In the genomic region with DNA sequence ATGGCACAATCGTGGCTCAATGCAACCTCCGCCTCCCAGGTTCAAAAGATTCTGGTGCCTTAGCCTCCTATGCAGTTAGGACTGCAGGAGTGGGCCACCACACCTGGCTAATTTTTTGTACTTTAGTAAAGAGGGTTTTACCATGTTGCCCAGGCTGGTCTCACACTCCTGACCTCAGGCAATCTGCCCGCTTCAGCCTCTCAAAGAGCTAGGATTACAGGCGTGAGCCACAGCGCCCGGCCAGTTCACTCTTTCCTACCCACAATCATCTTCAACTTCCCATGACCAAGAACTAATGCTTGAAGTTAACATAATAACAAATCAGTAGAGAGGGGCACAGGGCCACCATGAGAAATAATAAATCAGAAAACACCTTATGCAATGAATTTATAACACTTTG, we compare ENCODE assay signal across 19 cellular contexts.
DNase-seq lines count a peak whose midpoint lies in the region; ATAC-seq, FAIRE-seq and TF ChIP-seq lines count a peak whose summit lies in the region.
"Had no signal": no experiment of that assay in that cellular context is flagged by ENCODE, and none has a peak within 500 bp of the region (broad histone marks: within the 10 kb centered on the region; RNA-seq: fewer than 3 reads in every experiment).

No MANE protein-coding gene starts in this region.

- no peak overlapping the region for H2BK5ac ChIP-seq in H9 (ENCODE audit: insufficient read length, low read length)

- BruUV-seq in HepG2 (replicated peaks; lab: Mats Ljungman, UMichigan) (no TSS peak), Caco-2 (replicated peaks; lab: Mats Ljungman, UMichigan) (no TSS peak)

- H3K79me1 ChIP-seq in H9 (ENCODE audit: insufficient read depth, low read depth, low read length, poor library complexity, severe bottlenecking), result no peaks in the 10 kb centered on the region

- no peak for TF ChIP-seq EP300 in HepG2 (IDR thresholded peaks at IDR 0.05; ENCODE audit: low read depth in 2 of 2, low read length in 2 of 2)
- no peak for TF ChIP-seq EP300 in HepG2 (CRISPR knock-in tag; IDR thresholded peaks at IDR 0.05; ENCODE audit: borderline replicate concordance)

- no peak overlapping the region for H2BK12ac ChIP-seq in H9 (ENCODE audit: insufficient read length, low read depth, low read length)

- H3K27me3 ChIP-seq in HepG2 (ENCODE audit: control insufficient read depth in 1 of 2, insufficient read depth in 2 of 2, low read length in 2 of 2) (no peaks in the 10 kb centered on the region), right lobe of liver (no peaks in the 10 kb centered on the region), H9 (ENCODE audit: insufficient read depth, low read length) (no peaks in the 10 kb centered on the region), psoas muscle (ENCODE audit: insufficient read depth in 3 of 3, low read length in 2 of 3) (no peaks in the 10 kb centered on the region), Caco-2 (replicated peaks; ENCODE audit: control insufficient read depth, insufficient read depth, low read length) (no peaks in the 10 kb centered on the region)
- H3K27me3 ChIP-seq: BLaER1 treated with 17β-estradiol and CSF1 and Interleukin-3, amounts not matched to agents 10 nM and 100 nM had no signal

- H3K4ac ChIP-seq in H9 (ENCODE audit: low read depth, low read length), result no peak overlapping the region

- H3K9me3 Mint-ChIP-seq in H9 (no peaks in the 10 kb centered on the region), immature natural killer cell (no peaks in the 10 kb centered on the region), Caco-2 (ENCODE audit: unreplicated experiment) (no peaks in the 10 kb centered on the region)

- H3K9ac ChIP-seq in HepG2 (ENCODE audit: insufficient read depth, low read depth, low read length) (no peak overlapping the region), H9 (ENCODE audit: extremely low read depth, insufficient read length, low read length) (no peak overlapping the region)
- H3K9ac ChIP-seq: BLaER1 treated with 17β-estradiol and CSF1 and Interleukin-3, amounts not matched to agents 10 nM and 100 nM had no signal

- H2AK5ac ChIP-seq in H9 (ENCODE audit: insufficient read length, low read length), result no peak overlapping the region

- no peak overlapping the region for H3K56ac ChIP-seq in H9 (ENCODE audit: insufficient read length, low read depth, low read length)

- H4K5ac ChIP-seq in H9 (ENCODE audit: insufficient read length, low read depth, low read length), result no peak overlapping the region

- H3K27me3 Mint-ChIP-seq in H9 (ENCODE audit: low read depth) (no peaks in the 10 kb centered on the region), immature natural killer cell (ENCODE audit: low read depth in 3 of 3) (peaks cover 6 to 13% (median 10%) of the 10 kb centered on the region in 3 donors), Caco-2 (ENCODE audit: insufficient read depth, unreplicated experiment) (no peaks in the 10 kb centered on the region)
- H3K27me3 Mint-ChIP-seq: B cell had no signal

- H3K4me1 ChIP-seq in HepG2 (ENCODE audit: insufficient read depth, low read length), result peaks cover 16% of the 10 kb centered on the region
- peaks cover 0 to 11% (median 5%) of the 10 kb centered on the region in 4 donors for H3K4me1 ChIP-seq in right lobe of liver
- no peaks in the 10 kb centered on the region; the same call in 1 of the 2 replicates for H3K4me1 ChIP-seq in H9 (ENCODE audit: insufficient read depth, low read length)
- H3K4me1 ChIP-seq in psoas muscle, result peaks cover 11% of the 10 kb centered on the region
- no peaks in the 10 kb centered on the region for H3K4me1 ChIP-seq in Caco-2

- H3K23me2 ChIP-seq in H9 (ENCODE audit: insufficient read length, low read depth, low read length, poor library complexity, severe bottlenecking), result no peaks in the 10 kb centered on the region

- H3K27ac ChIP-seq in HepG2 (ENCODE audit: extremely low read length, insufficient read depth, low read length) (no peak overlapping the region), right lobe of liver (no peak overlapping the region), H9 (ENCODE audit: insufficient read length, low read depth, low read length) (no peak overlapping the region), psoas muscle (no peak overlapping the region)
- H3K27ac ChIP-seq: BLaER1 treated with 17β-estradiol and CSF1 and Interleukin-3, amounts not matched to agents 10 nM and 100 nM had no signal

- TF ChIP-seq RAD21 in HepG2 (CRISPR knock-in tag; IDR thresholded peaks at IDR 0.05), result no peak

- no peak for ATAC-seq in HepG2
- no peak for ATAC-seq in right lobe of liver
- peak in 3 of 4 donors; percentile 4 to 71 (median 45) for ATAC-seq in psoas muscle
- ATAC-seq in GM21825 (IDR thresholded peaks at IDR 0.05; ENCODE audit: unreplicated experiment), result no peak
- no peak for ATAC-seq in HG03280 (IDR thresholded peaks at IDR 0.05; ENCODE audit: unreplicated experiment)
- ATAC-seq: K562 had no signal

- H3K23ac ChIP-seq in H9 (ENCODE audit: insufficient read length, low read depth, low read length), result no peak overlapping the region

- no peak for FAIRE-seq in HepG2 (lab: Jason Lieb, UNC)
- FAIRE-seq: GM12892, GM18507, K562 had no signal

- H3K18ac ChIP-seq in H9 (ENCODE audit: insufficient read length, low read depth, low read length), result no peak overlapping the region

- peaks cover 38% of the 10 kb centered on the region in 2 experiments for H3K4me1 Mint-ChIP-seq in H9
- peaks cover 48 to 54% of the 10 kb centered on the region in 2 donors for H3K4me1 Mint-ChIP-seq in immature natural killer cell
- H3K4me1 Mint-ChIP-seq in Caco-2 (ENCODE audit: low read depth, unreplicated experiment), result no peaks in the 10 kb centered on the region

- H2AFZ ChIP-seq in HepG2 (ENCODE audit: low read length) (no peak overlapping the region), H9 (ENCODE audit: low read length) (no peak overlapping the region)

- H3K4me3 Mint-ChIP-seq in H9 (no peak overlapping the region), immature natural killer cell (peak overlapping the region in 3 of 5 donors; percentile 8 to 33 (median 23)), Caco-2 (ENCODE audit: unreplicated experiment) (no peak overlapping the region)
- H3K4me3 Mint-ChIP-seq: B cell had no signal

- no peak overlapping the region for H3K4me3 ChIP-seq in HepG2 (replicated peaks in 1 of 3; ENCODE audit: insufficient read depth in 1 of 3, low read depth in 2 of 3, low read length in 3 of 3)
- H3K4me3 ChIP-seq in right lobe of liver, result no peak overlapping the region
- H3K4me3 ChIP-seq in psoas muscle, result no peak overlapping the region
- no peak overlapping the region for H3K4me3 ChIP-seq in Caco-2 (ENCODE audit: low read depth, low read length)
- H3K4me3 ChIP-seq: BLaER1 treated with 17β-estradiol and CSF1 and Interleukin-3, amounts not matched to agents 10 nM and 100 nM; K562 had no signal

- H3K4me2 ChIP-seq in HepG2 (ENCODE audit: low read depth, low read length), result no peak overlapping the region
- no peak overlapping the region for H3K4me2 ChIP-seq in H9 (ENCODE audit: insufficient read depth, insufficient read length, low read length)

- in situ Hi-C loops in HepG2 (cut with HindIII; ENCODE audit: extremely low pct_ligation_motif_present, low pct_unique_long_range_greater_than_20kb), result no loop called here

- CTCF ChIA-PET in HepG2 (lab: Yijun Ruan, JAX; ENCODE audit: low intra/inter-chr PET ratio, low total read pairs), result no interaction called here
- CTCF ChIA-PET in Caco-2 (lab: Charles Lee), result no interaction called here

- no peak overlapping the region for H2BK20ac ChIP-seq in H9 (ENCODE audit: low read depth, low read length, poor library complexity, severe bottlenecking)

- H4K20me1 ChIP-seq in HepG2 (ENCODE audit: insufficient read depth, low read length) (no peaks in the 10 kb centered on the region), H9 (ENCODE audit: control insufficient read depth, insufficient read depth, insufficient read length) (no peaks in the 10 kb centered on the region)

- H3K79me2 ChIP-seq in HepG2 (ENCODE audit: insufficient read depth, low read length), result no peaks in the 10 kb centered on the region
- no peaks in the 10 kb centered on the region for H3K79me2 ChIP-seq in H9 (ENCODE audit: insufficient read depth, low read length)

- peaks cover 18 to 56% (median 43%) of the 10 kb centered on the region in 3 experiments; a peak in 6 of 7 replicates for H3K36me3 Mint-ChIP-seq in H9 (ENCODE audit: insufficient read depth in 1 of 3, low read depth in 3 of 3)
- H3K36me3 Mint-ChIP-seq in immature natural killer cell, result peaks cover 30 to 59% (median 58%) of the 10 kb centered on the region in 3 donors
- peaks cover 52% of the 10 kb centered on the region for H3K36me3 Mint-ChIP-seq in Caco-2 (ENCODE audit: insufficient read depth, unreplicated experiment)

- intact Hi-C loops in HepG2 (cut with micrococcal nuclease; ENCODE audit: unreplicated experiment) (no loop called here), right lobe of liver (cut with DNase I) (no loop called here), psoas muscle (cut with DNase I) (loop anchor here in 1 of 2 donors (10.0 kb wide), 1 partner anchor 230 kb away; no protein-coding TSS in a partner anchor), Caco-2 (cut with micrococcal nuclease; ENCODE audit: unreplicated experiment) (loop anchor here (5.0 kb wide), 1 partner anchor 232 kb away; no protein-coding TSS in a partner anchor)

- no peak for TF ChIP-seq POLR2A in HepG2 (IDR thresholded peaks at IDR 0.05; ENCODE audit: insufficient read depth in 1 of 2, low read depth in 2 of 2, low read length in 2 of 2)
- TF ChIP-seq POLR2A in right lobe of liver (IDR thresholded peaks at IDR 0.05), result no peak

- WGBS in HepG2 (ENCODE audit: low lambda C conversion rate), result 97% methylated on average over 6 of the region's 6 CpGs
- WGBS in right lobe of liver (ENCODE audit: insufficient coverage, low coverage, low lambda C conversion rate, missing lambda C conversion rate), result 93% methylated on average over 6 of the region's 6 CpGs
- no CpG with 5 or more reads among the region's 6 CpGs for WGBS in H9 (ENCODE audit: extremely low coverage, insufficient read length, low lambda C conversion rate)
- 54 to 64% (median 57%) methylated on average over 6 of the region's 6 CpGs for WGBS in psoas muscle, 3 donors

- H2BK120ac ChIP-seq in H9 (ENCODE audit: low read depth, low read length, poor library complexity, severe bottlenecking), result no peak overlapping the region

- no peak for TF ChIP-seq CTCF in HepG2 (CRISPR knock-in tag; IDR thresholded peaks at IDR 0.05)
- TF ChIP-seq CTCF in right lobe of liver (IDR thresholded peaks at IDR 0.05), result no peak
- no peak for TF ChIP-seq CTCF in H9 (conservative IDR thresholded peaks at IDR 0.05)
- no peak for TF ChIP-seq CTCF in psoas muscle (IDR thresholded peaks at IDR 0.05)
- no peak for TF ChIP-seq CTCF in Caco-2 (IDR thresholded peaks at IDR 0.05; ENCODE audit: insufficient read depth in 1 of 2, low read depth in 1 of 2, low read length in 1 of 2, severe bottlenecking in 1 of 2, unreplicated experiment in 1 of 2)

- H2BK15ac ChIP-seq in H9 (ENCODE audit: low read depth, low read length), result no peak overlapping the region

- no peak overlapping the region for H4K8ac ChIP-seq in H9 (replicated peaks; ENCODE audit: insufficient read length, low read depth, low read length)

- H3K9me3 ChIP-seq in HepG2 (ENCODE audit: low read length) (no peaks in the 10 kb centered on the region), right lobe of liver (no peaks in the 10 kb centered on the region), H9 (ENCODE audit: control insufficient read depth, low read depth, low read length) (no peaks in the 10 kb centered on the region), psoas muscle (no peaks in the 10 kb centered on the region), Caco-2 (no peaks in the 10 kb centered on the region)
- H3K9me3 ChIP-seq: BLaER1 treated with 17β-estradiol and CSF1 and Interleukin-3, amounts not matched to agents 10 nM and 100 nM had no signal

- no peak for DNase-seq in HepG2 (ENCODE audit: low spot score)
- no peak for DNase-seq in right lobe of liver
- DNase-seq in H9, result no peak
- DNase-seq in immature natural killer cell, result peak in 2 of 3 donors; percentile 18 to 27
- no peak for DNase-seq in psoas muscle
- no peak for DNase-seq in Caco-2
- DNase-seq: DMS153, DMS79, GDM1, GOT3, H7, IMR-90 had no signal

- H3K36me3 ChIP-seq in HepG2 (replicated peaks in 1 of 2; ENCODE audit: control insufficient read depth in 1 of 2, insufficient read depth in 2 of 2, low read length in 2 of 2) (peaks cover 55 to 91% of the 10 kb centered on the region in 2 experiments), right lobe of liver (peaks cover 0 to 100% (median 43%) of the 10 kb centered on the region in 4 donors), psoas muscle (ENCODE audit: insufficient read depth in 1 of 2, low read depth in 1 of 2) (peaks cover 3 to 97% of the 10 kb centered on the region in 2 donors), Caco-2 (ENCODE audit: control insufficient read depth, insufficient read depth, low read length) (peaks cover 3% of the 10 kb centered on the region)

- H3K14ac ChIP-seq in H9 (ENCODE audit: insufficient read depth, low read length), result no peak overlapping the region

- no peak overlapping the region for H3T11ph ChIP-seq in H9 (ENCODE audit: low read length)

- no peak overlapping the region for H4K91ac ChIP-seq in H9 (ENCODE audit: insufficient read length, low read depth, low read length)

- POLR2A ChIA-PET in HepG2 (lab: Yijun Ruan, JAX) (no interaction called here), Caco-2 (lab: Charles Lee) (no interaction called here)

- H3K27ac Mint-ChIP-seq in H9, result peak overlapping the region in 2 of 3 experiments; percentile 9 to 24; a peak in 1 of 7 replicates
- H3K27ac Mint-ChIP-seq in immature natural killer cell, result peak overlapping the region; percentile 2 to 67 (median 46)
- H3K27ac Mint-ChIP-seq in Caco-2 (ENCODE audit: unreplicated experiment), result no peak overlapping the region
- H3K27ac Mint-ChIP-seq: B cell had no signal

Comparison
In these comparisons a context has a peak if more than half of its experiments do, and no peak if none do; other contexts are left out.
1. ATAC-seq: peak in psoas muscle (3 of 4); none in HepG2 (single experiment), right lobe of liver (0 of 4), GM21825 (single experiment) and HG03280 (single experiment).
2. DNase-seq: peak in immature natural killer cell (2 of 3); none in HepG2 (single experiment), right lobe of liver (0 of 3), H9 (single experiment), psoas muscle (0 of 2) and Caco-2 (0 of 2).
3. H3K4me3 Mint-ChIP-seq: peak in immature natural killer cell (3 of 5); none in H9 (0 of 2) and Caco-2 (single experiment).